ENCODE assay signal across 10 cellular contexts in the genomic region with DNA sequence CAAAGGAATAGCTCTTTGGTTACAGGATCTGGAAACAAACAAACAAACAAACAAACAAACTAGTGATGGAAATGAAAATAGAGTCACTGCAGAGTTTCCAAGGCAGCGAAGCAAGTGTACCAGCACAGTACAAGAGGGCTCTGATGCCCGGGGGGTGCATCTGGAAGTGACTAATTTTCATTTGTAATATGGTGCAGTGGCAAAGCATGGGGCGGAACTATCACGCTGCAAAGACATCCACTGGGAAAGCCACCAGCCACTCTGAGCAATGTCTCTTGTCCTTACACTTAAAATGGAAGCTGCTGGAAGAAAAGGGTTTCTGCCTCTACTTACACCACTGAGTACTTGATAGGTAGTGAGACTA. TPM values are rescaled to one million over a fixed set of nuclear protein-coding genes. Genes with fewer than 3 reads are reported as not detected.
DNase-seq lines count a peak whose midpoint lies in the region; ATAC-seq, FAIRE-seq and TF ChIP-seq lines count a peak whose summit lies in the region.
"Had no signal": no experiment of that assay in that cellular context is flagged by ENCODE, and none has a peak within 500 bp of the region (broad histone marks: within the 10 kb centered on the region; RNA-seq: fewer than 3 reads in every experiment).

No MANE protein-coding gene starts in this region.

- CTCF ChIA-PET in CD4-positive, alpha-beta T cell (lab: Charles Lee) = interaction anchor here (0.9 kb wide), 1 partner anchor 14 kb away, joined by 3 read pairs; no protein-coding TSS in a partner anchor

- no peak for FAIRE-seq in astrocyte (lab: Jason Lieb, UNC)

- TF ChIP-seq CTCF in CD4-positive, alpha-beta T cell (IDR thresholded peaks at IDR 0.05) = no peak
- TF ChIP-seq CTCF in astrocyte (IDR thresholded peaks at IDR 0.05; ENCODE audit: insufficient read depth, low read depth, low read length) (no peak), nephron (IDR thresholded peaks at IDR 0.05; ENCODE audit: unreplicated experiment in 3 of 3) (no peak), dorsolateral prefrontal cortex (IDR thresholded peaks at IDR 0.05 in 54 of 56, conservative IDR thresholded peaks at IDR 0.05 in 2 of 56; ENCODE audit: low read depth in 1 of 56, partially characterized antibody in 56 of 56) (no peak)

- H3K4me1 ChIP-seq in HUES64 (ENCODE audit: insufficient read depth, low read length) (peaks cover 23% of the 10 kb centered on the region), astrocyte (ENCODE audit: insufficient read depth, low read length) (peaks cover 22% of the 10 kb centered on the region)

- H3K4me3 Mint-ChIP-seq in CD4-positive, alpha-beta T cell = no peak overlapping the region
- peak overlapping the region; percentile 37 for H3K4me3 Mint-ChIP-seq in astrocyte (ENCODE audit: unreplicated experiment)
- no peak overlapping the region for H3K4me3 Mint-ChIP-seq in nephron

- H3K36me3 Mint-ChIP-seq in CD4-positive, alpha-beta T cell (ENCODE audit: low read depth) = peaks cover 32% of the 10 kb centered on the region
- H3K36me3 Mint-ChIP-seq in astrocyte (ENCODE audit: low read depth, unreplicated experiment) = no peaks in the 10 kb centered on the region
- H3K36me3 Mint-ChIP-seq in nephron (ENCODE audit: low read depth) = no peaks in the 10 kb centered on the region

- H3K79me2 ChIP-seq in astrocyte (ENCODE audit: insufficient read depth, low read length) = no peaks in the 10 kb centered on the region

- WGBS in HUES64 = 87% methylated on average over 4 of the region's 4 CpGs

- H3K4me3 ChIP-seq in HUES64 (ENCODE audit: low read length) = no peak overlapping the region
- no peak overlapping the region for H3K4me3 ChIP-seq in astrocyte (ENCODE audit: insufficient read depth, low read depth, low read length)
- no peak overlapping the region for H3K4me3 ChIP-seq in dorsolateral prefrontal cortex

- no peaks in the 10 kb centered on the region for H3K9me3 ChIP-seq in CD4-positive, alpha-beta T cell (ENCODE audit: control insufficient read depth, low read length)
- H3K9me3 ChIP-seq in HUES64 (ENCODE audit: insufficient read depth, low read depth, low read length) = no peaks in the 10 kb centered on the region
- no peaks in the 10 kb centered on the region for H3K9me3 ChIP-seq in astrocyte (ENCODE audit: insufficient read depth, low read depth, low read length)

- H3K4me2 ChIP-seq in astrocyte (ENCODE audit: low read length) = peak overlapping the region; percentile 74

- H3K9me3 Mint-ChIP-seq in CD4-positive, alpha-beta T cell = no peaks in the 10 kb centered on the region
- no peaks in the 10 kb centered on the region for H3K9me3 Mint-ChIP-seq in astrocyte (ENCODE audit: unreplicated experiment)
- H3K9me3 Mint-ChIP-seq in nephron = no peaks in the 10 kb centered on the region

- intact Hi-C loops in CD4-positive, alpha-beta T cell (cut with DNase I, micrococcal nuclease) = loop anchor here in 1 of 2 experiments (5.0 kb wide), 1 partner anchor 45 kb away; the partner anchor contains the start of gene NEDD9
- intact Hi-C loops in dorsolateral prefrontal cortex (cut with DNase I) = no loop called here

- H3K36me3 ChIP-seq in HUES64 (ENCODE audit: insufficient read depth, low read length) (no peaks in the 10 kb centered on the region), astrocyte (ENCODE audit: insufficient read depth, low read length) (no peaks in the 10 kb centered on the region)

- peaks cover 67% of the 10 kb centered on the region for H3K4me1 Mint-ChIP-seq in CD4-positive, alpha-beta T cell (ENCODE audit: low read depth)
- peaks cover 42% of the 10 kb centered on the region for H3K4me1 Mint-ChIP-seq in astrocyte (ENCODE audit: low read depth, unreplicated experiment)
- peaks cover 40% of the 10 kb centered on the region for H3K4me1 Mint-ChIP-seq in nephron

- POLR2A ChIA-PET in CD4-positive, alpha-beta T cell (lab: Charles Lee) = no interaction called here

- H3K27me3 Mint-ChIP-seq in CD4-positive, alpha-beta T cell = no peaks in the 10 kb centered on the region
- H3K27me3 Mint-ChIP-seq in astrocyte (ENCODE audit: low read depth, unreplicated experiment) (no peaks in the 10 kb centered on the region), nephron (ENCODE audit: low read depth) (no peaks in the 10 kb centered on the region)

- H2AFZ ChIP-seq in astrocyte (ENCODE audit: low read depth, low read length) = peak overlapping the region; percentile 66

- peak overlapping the region; percentile 21; the same call in 1 of the 2 replicates for H3K9ac ChIP-seq in HUES64 (ENCODE audit: low read depth, low read length)
- no peak overlapping the region for H3K9ac ChIP-seq in astrocyte (ENCODE audit: low read length)

- no peaks in the 10 kb centered on the region for H4K20me1 ChIP-seq in astrocyte (ENCODE audit: insufficient read depth, low read length)

- ATAC-seq in CD4-positive, alpha-beta T cell (ENCODE audit: poor library complexity) = no peak
- no peak for ATAC-seq in GM18517 (IDR thresholded peaks at IDR 0.05; ENCODE audit: unreplicated experiment)

- no peaks in the 10 kb centered on the region for H3K27me3 ChIP-seq in CD4-positive, alpha-beta T cell (ENCODE audit: control insufficient read depth, insufficient read depth, low read length)
- no peaks in the 10 kb centered on the region for H3K27me3 ChIP-seq in HUES64 (ENCODE audit: insufficient read depth, low read length)
- no peaks in the 10 kb centered on the region for H3K27me3 ChIP-seq in astrocyte (ENCODE audit: insufficient read depth, low read length)
- no peaks in the 10 kb centered on the region for H3K27me3 ChIP-seq in dorsolateral prefrontal cortex

- no peak overlapping the region for H3K27ac ChIP-seq in CD4-positive, alpha-beta T cell (ENCODE audit: low read depth, low read length)
- peak overlapping the region; percentile 22 for H3K27ac ChIP-seq in HUES64 (ENCODE audit: low read depth, low read length)
- H3K27ac ChIP-seq in astrocyte (ENCODE audit: low read depth, low read length) = peak overlapping the region; percentile 81
- no peak overlapping the region for H3K27ac ChIP-seq in dorsolateral prefrontal cortex

- DNase-seq in CD4-positive, alpha-beta T cell = no peak
- DNase-seq in astrocyte (ENCODE audit: low read depth) = no peak
- DNase-seq in dorsolateral prefrontal cortex = no peak
- DNase-seq in superior temporal gyrus (ENCODE audit: extremely low spot score) = no peak
- no peak for DNase-seq in hepatic stellate cell (ENCODE audit: low spot score)
- DNase-seq: activated gamma-delta T cell, NCI-H1417 treated with DMSO at 0.1 percent for 48 hours had no signal

- H3K27ac Mint-ChIP-seq in CD4-positive, alpha-beta T cell = peak overlapping the region; percentile 60
- H3K27ac Mint-ChIP-seq in astrocyte (ENCODE audit: unreplicated experiment) (peak overlapping the region; percentile 84), nephron (peak overlapping the region; percentile 76 to 90 (median 83))

RNA-seq across cellular contexts. Expression of gene NEDD9, which starts 44.4 kb away (rescaled TPM):
- total RNA-seq in CD4-positive, alpha-beta T cell = 10 to 100 TPM; 40.9 to 44.3 TPM
- 6.4 TPM for polyA plus RNA-seq in HUES64 (2013, experiment 1 of 2)
- polyA plus RNA-seq in HUES64 (2013, experiment 2 of 2) = 9.9 TPM
- total RNA-seq in astrocyte = 37.3 and 39.6 TPM in 2 replicates
- 10 to 100 TPM in 118 of 120 experiments, 1 to 10 TPM in 2; 7.7 to 36.0 (median 17.1) TPM for total RNA-seq in dorsolateral prefrontal cortex

Comparison
In these comparisons a context has a peak if more than half of its experiments do, and no peak if none do; other contexts are left out.
1. H3K27ac ChIP-seq: peak in HUES64 (single experiment) and astrocyte (single experiment); none in CD4-positive, alpha-beta T cell (single experiment) and dorsolateral prefrontal cortex (0 of 59).
2. Peak in every context shown above with its lines, with median percentiles within 50 percentile points of each other: H3K27ac Mint-ChIP-seq.